Comparison of ENCODE assay signal across 17 cellular contexts in genomic region chr13:113061796-113062425, GRCh38. TPM values are rescaled to one million over a fixed set of nuclear protein-coding genes. Genes with fewer than 3 reads are reported as not detected.
"Had no signal": no experiment of that assay in that cellular context is flagged by ENCODE, and none has a peak within 500 bp of the region (broad histone marks: within the 10 kb centered on the region; RNA-seq: fewer than 3 reads in every experiment).

No MANE protein-coding gene starts in this region.

- H3K27me3 Mint-ChIP-seq: activated B cell treated with CpG ODN at 0.5 μM for 24 hours; activated CD8-positive, alpha-beta T cell treated with anti-CD3 and anti-CD28 coated beads for 36 hours had no signal

- H3K4me1 ChIP-seq: testis had no signal

- H3K9me3 Mint-ChIP-seq: activated B cell treated with CpG ODN at 0.5 μM for 24 hours; activated CD8-positive, alpha-beta T cell treated with anti-CD3 and anti-CD28 coated beads for 36 hours; activated T-cell treated with anti-CD3 and anti-CD28 coated beads, Interleukin-2, amount 50 U/mL, for 4 hours; neural crest cell had no signal

- H3K4me1 Mint-ChIP-seq: activated B cell treated with CpG ODN at 0.5 μM for 24 hours, neural crest cell had no signal

- H3K36me3 ChIP-seq: cardiac muscle cell, ovary had no signal

- ATAC-seq: activated CD8-positive, alpha-beta T cell treated with anti-CD3 and anti-CD28 coated beads for 36 hours; activated T-cell treated with anti-CD3 and anti-CD28 coated beads, Interleukin-2, amount 50 U/mL, for 4 hours; esophagus mucosa had no signal

- DNase-seq: activated B cell treated with CpG ODN at 0.5 μM for 24 hours; activated CD4-positive, alpha-beta T cell treated with anti-CD3 and anti-CD28 coated beads for 48 hours; activated CD8-positive, alpha-beta T cell treated with anti-CD3 and anti-CD28 coated beads for 36 hours; activated effector memory CD4-positive, alpha-beta T cell treated with Interleukin-2 at 50 U/mL for 16 hours; activated naive CD4-positive, alpha-beta T cell treated with anti-CD3 and anti-CD28 coated beads, Interleukin-2, amount 50 U/mL, for 16 hours; activated T-cell treated with anti-CD3 and anti-CD28 coated beads, Interleukin-2, amount 50 U/mL, for 4 hours; kidney glomerular epithelial cell; ovary; stimulated activated CD4-positive, alpha-beta T cell treated with anti-CD3 and anti-CD28 coated beads, Interleukin-15, amount 100 ng/mL, for 24 hours; stimulated activated CD4-positive, alpha-beta T cell treated with anti-CD3 and anti-CD28 coated beads, Interleukin-4, amount 100 ng/mL, for 24 hours; stimulated activated naive CD4-positive, alpha-beta T cell; testis had no signal

- H3K4me3 ChIP-seq: cardiac muscle cell, ovary, testis had no signal

- H3K9me3 ChIP-seq: ovary, testis had no signal

- H3K4me3 Mint-ChIP-seq: activated B cell treated with CpG ODN at 0.5 μM for 24 hours; activated CD8-positive, alpha-beta T cell treated with anti-CD3 and anti-CD28 coated beads for 36 hours; activated T-cell treated with anti-CD3 and anti-CD28 coated beads, Interleukin-2, amount 50 U/mL, for 4 hours; neural crest cell had no signal

- H3K27me3 ChIP-seq: cardiac muscle cell, ovary, testis had no signal

- H3K27ac Mint-ChIP-seq: activated B cell treated with CpG ODN at 0.5 μM for 24 hours; activated CD8-positive, alpha-beta T cell treated with anti-CD3 and anti-CD28 coated beads for 36 hours had no signal

- H3K27ac ChIP-seq: cardiac muscle cell, ovary, testis had no signal

RNA-seq across cellular contexts. Expression of gene F7, which starts 43.7 kb away (rescaled TPM):
- total RNA-seq: activated B cell treated with CpG ODN at 0.5 μM for 24 hours; esophagus mucosa; lung microvascular endothelial cell; T-helper 2 cell treated with Interferon-gamma antibody and Interleukin-4, amounts not matched to agents 100 ng/mL and 5 ng/mL, for 36 hours had no signal
- polyA plus RNA-seq: cardiac muscle cell had no signal
